Comparison of ENCODE assay signal across 8 cellular contexts in the genomic region with DNA sequence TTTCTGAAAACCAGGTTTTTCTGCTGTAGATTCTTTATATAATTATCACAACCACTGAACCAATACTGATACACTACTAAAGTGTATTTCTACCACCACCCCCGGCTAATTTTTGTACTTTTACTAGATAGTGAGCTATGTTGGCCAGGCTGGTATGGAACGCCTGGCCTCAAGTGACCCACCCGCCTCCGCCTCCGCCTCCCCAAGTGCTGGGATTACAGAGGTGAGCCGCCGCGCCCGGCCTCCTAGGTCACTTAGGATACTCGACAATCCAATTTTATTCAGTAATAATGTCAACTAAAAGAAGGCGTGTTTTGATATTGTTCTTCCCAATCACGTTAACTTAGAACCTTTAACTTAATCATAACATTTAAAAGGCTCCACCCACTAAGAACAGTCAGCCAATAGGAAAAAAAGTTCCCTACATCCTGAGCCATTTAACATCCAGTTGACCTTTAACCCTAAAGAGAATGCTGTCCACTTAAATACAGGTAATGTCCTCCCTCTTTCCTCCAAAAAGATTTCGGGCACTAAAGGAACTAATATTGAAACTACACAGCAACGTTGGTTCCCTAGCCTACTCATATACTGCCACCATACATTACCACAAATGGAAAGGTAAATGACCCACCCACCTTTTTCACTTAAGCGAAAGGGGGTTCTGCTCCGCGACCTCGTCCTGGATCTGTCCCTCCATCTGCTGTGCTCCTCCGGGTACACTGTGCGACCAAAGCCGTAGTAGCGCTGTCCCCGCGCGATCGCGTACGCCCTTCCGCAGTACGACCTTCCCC. TPM values are rescaled to one million over a fixed set of nuclear protein-coding genes. Genes with fewer than 3 reads are reported as not detected.
DNase-seq lines count a peak whose midpoint lies in the region; TF ChIP-seq lines count a peak whose summit lies in the region.

No MANE protein-coding gene starts in this region.

- peaks cover 19% of the 10 kb centered on the region for H4K20me1 ChIP-seq in OCI-LY3 (ENCODE audit: insufficient read depth, low read length)

- H3K27ac ChIP-seq in OCI-LY3 (ENCODE audit: low read length) (peak overlapping the region; percentile 95), mucosa of rectum (ENCODE audit: low read depth in 2 of 2, low read length in 2 of 2) (peak overlapping the region; percentile 98 to 99)
- peak overlapping the region; percentile 99 for H3K27ac ChIP-seq in effector memory CD4-positive, alpha-beta T cell (ENCODE audit: insufficient read depth, low read length, poor library complexity, severe bottlenecking)

- peak overlapping the region; percentile 97 for H3K4me3 ChIP-seq in OCI-LY3 (ENCODE audit: low read length)
- H3K4me3 ChIP-seq in effector memory CD4-positive, alpha-beta T cell (ENCODE audit: insufficient read depth, low read depth, low read length, poor library complexity, severe bottlenecking), result peak overlapping the region; percentile 99
- peak overlapping the region; percentile 87 to 97 for H3K4me3 ChIP-seq in mucosa of rectum (ENCODE audit: low read length in 2 of 2)

- peaks cover 58% of the 10 kb centered on the region for H3K36me3 Mint-ChIP-seq in activated CD4-positive, alpha-beta T cell treated with anti-CD3 and anti-CD28 coated beads, Interleukin-2, amount 10 ng/mL, durations not matched to agents 24 days and 14 days (ENCODE audit: low read depth)

- H3K9me3 ChIP-seq in OCI-LY3 (ENCODE audit: insufficient read depth, low read length) (no peaks in the 10 kb centered on the region), mucosa of rectum (ENCODE audit: control insufficient read depth in 2 of 2, low read length in 2 of 2) (no peaks in the 10 kb centered on the region)
- H3K9me3 ChIP-seq in effector memory CD4-positive, alpha-beta T cell (ENCODE audit: control insufficient read depth, low read length), result no peaks in the 10 kb centered on the region

- H3K79me2 ChIP-seq in OCI-LY3 (ENCODE audit: low read length), result peaks cover 35% of the 10 kb centered on the region

- peak overlapping the region; percentile 99 for H3K27ac Mint-ChIP-seq in activated CD4-positive, alpha-beta T cell treated with anti-CD3 and anti-CD28 coated beads, Interleukin-2, amount 10 ng/mL, durations not matched to agents 24 days and 14 days

- DNase-seq in activated CD4-positive, alpha-beta T cell treated with anti-CD3 and anti-CD28 coated beads, Interleukin-2, amount 10 ng/mL, durations not matched to agents 24 days and 14 days, result no peak
- no peak for DNase-seq in activated CD4-positive, alpha-beta T cell treated with anti-CD3 and anti-CD28 coated beads for 48 hours
- DNase-seq in effector memory CD4-positive, alpha-beta T cell, result no peak
- no peak for DNase-seq in stimulated activated CD4-positive, alpha-beta T cell treated with anti-CD3 and anti-CD28 coated beads, Interleukin-1b, Interleukin-23, amount 100 ng/mL, for 48 hours
- DNase-seq in stimulated activated CD4-positive, alpha-beta T cell treated with anti-CD3 and anti-CD28 coated beads, Interleukin-15, amount 100 ng/mL, for 24 hours, result no peak
- no peak for DNase-seq in NCI-H774 (lab: John Stamatoyannopoulos, UW)

- H3K4me3 Mint-ChIP-seq in activated CD4-positive, alpha-beta T cell treated with anti-CD3 and anti-CD28 coated beads, Interleukin-2, amount 10 ng/mL, durations not matched to agents 24 days and 14 days, result peak overlapping the region; percentile 97

- peaks cover 44% of the 10 kb centered on the region for H3K4me1 Mint-ChIP-seq in activated CD4-positive, alpha-beta T cell treated with anti-CD3 and anti-CD28 coated beads, Interleukin-2, amount 10 ng/mL, durations not matched to agents 24 days and 14 days

- H3K4me2 ChIP-seq in OCI-LY3 (ENCODE audit: low read length), result peak overlapping the region; percentile 86

- no peak overlapping the region for H2AFZ ChIP-seq in OCI-LY3 (ENCODE audit: low read depth, low read length)

- H3K9me3 Mint-ChIP-seq in activated CD4-positive, alpha-beta T cell treated with anti-CD3 and anti-CD28 coated beads, Interleukin-2, amount 10 ng/mL, durations not matched to agents 24 days and 14 days, result no peaks in the 10 kb centered on the region

- H3K36me3 ChIP-seq in OCI-LY3 (replicated peaks; ENCODE audit: low read depth, low read length) (peaks cover 40% of the 10 kb centered on the region), mucosa of rectum (ENCODE audit: control insufficient read depth in 2 of 2, insufficient read depth in 2 of 2, low read length in 2 of 2) (peaks cover 42% of the 10 kb centered on the region in 2 donors)
- H3K36me3 ChIP-seq in effector memory CD4-positive, alpha-beta T cell (ENCODE audit: control insufficient read depth, insufficient read depth, low read length), result peaks cover 53% of the 10 kb centered on the region

- peaks cover 7% of the 10 kb centered on the region for H3K27me3 Mint-ChIP-seq in activated CD4-positive, alpha-beta T cell treated with anti-CD3 and anti-CD28 coated beads, Interleukin-2, amount 10 ng/mL, durations not matched to agents 24 days and 14 days

- H3K9ac ChIP-seq in OCI-LY3 (ENCODE audit: low read length) (peak overlapping the region; percentile 99), mucosa of rectum (ENCODE audit: low read depth in 1 of 2, low read length in 2 of 2) (peak overlapping the region; percentile 99 to 100)

- H3K4me1 ChIP-seq in OCI-LY3 (ENCODE audit: low read length) (peaks cover 11% of the 10 kb centered on the region), mucosa of rectum (ENCODE audit: control insufficient read depth in 2 of 2, insufficient read depth in 2 of 2, low read length in 2 of 2) (peaks cover 17% of the 10 kb centered on the region in 2 donors)
- H3K4me1 ChIP-seq in effector memory CD4-positive, alpha-beta T cell (ENCODE audit: control insufficient read depth, insufficient read depth, low read length, poor library complexity, severe bottlenecking), result peaks cover 32% of the 10 kb centered on the region

- intact Hi-C loops in activated CD4-positive, alpha-beta T cell treated with anti-CD3 and anti-CD28 coated beads, Interleukin-2, amount 10 ng/mL, durations not matched to agents 24 days and 14 days (cut with micrococcal nuclease), result loop anchor here (2.0 to 5.0 kb wide), 2 partner anchors 91 to 185 kb away; partner anchors contain the start of genes MACO1 and TMEM50A

- TF ChIP-seq CTCF in OCI-LY3 (IDR thresholded peaks at IDR 0.05; ENCODE audit: low read depth, low read length), result no peak

- H3K27me3 ChIP-seq in OCI-LY3 (ENCODE audit: low read depth, low read length) (no peaks in the 10 kb centered on the region), mucosa of rectum (ENCODE audit: control insufficient read depth in 2 of 2, insufficient read depth in 2 of 2, low read length in 2 of 2) (no peaks in the 10 kb centered on the region)
- no peaks in the 10 kb centered on the region for H3K27me3 ChIP-seq in effector memory CD4-positive, alpha-beta T cell (replicated peaks; ENCODE audit: control insufficient read depth, insufficient read depth, low read length, poor library complexity, severe bottlenecking)

RNA-seq across cellular contexts. Expression of gene RSRP1, which starts 1.2 kb away (rescaled TPM):
- total RNA-seq in activated CD4-positive, alpha-beta T cell treated with anti-CD3 and anti-CD28 coated beads, Interleukin-2, amount 10 ng/mL, durations not matched to agents 24 days and 14 days, result 117 and 118 TPM in 2 replicates

RNA-seq across cellular contexts. Expression of gene SYF2, which starts 13.7 kb away (rescaled TPM):
- total RNA-seq in activated CD4-positive, alpha-beta T cell treated with anti-CD3 and anti-CD28 coated beads, Interleukin-2, amount 10 ng/mL, durations not matched to agents 24 days and 14 days, result 36.9 and 40.7 TPM in 2 replicates

RNA-seq across cellular contexts. Expression of gene RHD, which starts 26.3 kb away (rescaled TPM):
- total RNA-seq in activated CD4-positive, alpha-beta T cell treated with anti-CD3 and anti-CD28 coated beads, Interleukin-2, amount 10 ng/mL, durations not matched to agents 24 days and 14 days, result not detected in 2 replicates
